Comparison of ENCODE assay signal across 13 cellular contexts in genomic region chr6:41639556-41640371, GRCh38. TPM values are rescaled to one million over a fixed set of nuclear protein-coding genes. Genes with fewer than 3 reads are reported as not detected.
DNase-seq lines count a peak whose midpoint lies in the region; FAIRE-seq and TF ChIP-seq lines count a peak whose summit lies in the region.
"Had no signal": no experiment of that assay in that cellular context is flagged by ENCODE, and none has a peak within 500 bp of the region (broad histone marks: within the 10 kb centered on the region; RNA-seq: fewer than 3 reads in every experiment).

No MANE protein-coding gene starts in this region.

- DNase-seq in AG04449 (ENCODE audit: low read depth, low spot score) (no peak), NCI-H69 (lab: John Stamatoyannopoulos, UW) (peak; percentile 57), fibroblast of pulmonary artery (ENCODE audit: low read depth) (no peak), AG08396 (ENCODE audit: low spot score) (no peak), NCI-H1694 (lab: John Stamatoyannopoulos, UW) (no peak), RCC 7860 (ENCODE audit: low spot score) (no peak), lower leg skin (ENCODE audit: low spot score in 2 of 2) (no peak)
- DNase-seq: C1 segment of cervical spinal cord; stimulated activated CD4-positive, alpha-beta T cell treated with anti-CD3 and anti-CD28 coated beads, Interleukin-12 subunit alpha, Interleukin-12 subunit beta, amount 100 ng/mL, for 4 hours; stimulated activated naive CD4-positive, alpha-beta T cell treated with Interleukin-2 at 50 U/mL for 16 hours had no signal

- POLR2A ChIA-PET in AG04449 (lab: Yijun Ruan, JAX) = no interaction called here

- H3K4me1 ChIP-seq in neuron (ENCODE audit: insufficient read depth, low read length) = peaks cover 30% of the 10 kb centered on the region

- CTCF ChIA-PET in AG04449 (lab: Yijun Ruan, JAX) = interaction anchor here (0.8 to 1.6 kb wide), 5 partner anchors 10 to 272 kb away, joined by 3 to 8 read pairs (median 4); no protein-coding TSS in a partner anchor

- no peaks in the 10 kb centered on the region for H3K9me3 ChIP-seq in neuron (ENCODE audit: low read length)

- no peaks in the 10 kb centered on the region for H3K27me3 ChIP-seq in neuron (ENCODE audit: insufficient read depth, low read length)

- peak overlapping the region; percentile 83 for H2AFZ ChIP-seq in neuron (ENCODE audit: low read depth, low read length)

- no peak for FAIRE-seq in RCC 7860 (lab: Jason Lieb, UNC)
- FAIRE-seq: endometrium had no signal

- peaks cover 2% of the 10 kb centered on the region for H3K36me3 ChIP-seq in neuron (ENCODE audit: insufficient read depth, low read length)

- TF ChIP-seq CTCF in AG04449 (IDR thresholded peaks at IDR 0.05; ENCODE audit: insufficient read depth, low read length, missing control alignments) (no peak), fibroblast of pulmonary artery (IDR thresholded peaks at IDR 0.05; ENCODE audit: low read length, missing control alignments) (no peak), lower leg skin (IDR thresholded peaks at IDR 0.05) (no peak)

- TF ChIP-seq POLR2A in lower leg skin (IDR thresholded peaks at IDR 0.05) = no peak

- intact Hi-C loops in lower leg skin (cut with DNase I; ENCODE audit: low total_unique reads) = no loop called here

- WGBS in lower leg skin, 2 donors = 62 to 77% methylated on average over 16 of the region's 16 CpGs

- peak overlapping the region; percentile 60 for H3K4me3 ChIP-seq in AG04449 (ENCODE audit: low read depth, low read length)
- H3K4me3 ChIP-seq in fibroblast of pulmonary artery (replicated peaks; ENCODE audit: low read depth, low read length) = peak overlapping the region; percentile 61
- peak overlapping the region; percentile 76 for H3K4me3 ChIP-seq in neuron (ENCODE audit: low read length)
- no peak overlapping the region for H3K4me3 ChIP-seq in lower leg skin (ENCODE audit: low read depth, poor library complexity, severe bottlenecking)

RNA-seq across cellular contexts. Expression of gene MDFI, which starts 1.5 kb away (rescaled TPM):
- total RNA-seq in lower leg skin = 10 to 100 TPM; 30.4 to 70.9 (median 39.8) TPM
- total RNA-seq: activated T-helper 2 cell treated with anti-CD3 and anti-CD28 coated beads, Interferon-gamma antibody, Interleukin-2, Interleukin-4, amounts not matched to agents 10 μg/mL and 5 μg/mL and 100 μg/mL, durations not matched to agents 14 hours and 24 hours and 36 hours had no signal
